Comparison of ENCODE assay signal across 8 cellular contexts in the genomic region with DNA sequence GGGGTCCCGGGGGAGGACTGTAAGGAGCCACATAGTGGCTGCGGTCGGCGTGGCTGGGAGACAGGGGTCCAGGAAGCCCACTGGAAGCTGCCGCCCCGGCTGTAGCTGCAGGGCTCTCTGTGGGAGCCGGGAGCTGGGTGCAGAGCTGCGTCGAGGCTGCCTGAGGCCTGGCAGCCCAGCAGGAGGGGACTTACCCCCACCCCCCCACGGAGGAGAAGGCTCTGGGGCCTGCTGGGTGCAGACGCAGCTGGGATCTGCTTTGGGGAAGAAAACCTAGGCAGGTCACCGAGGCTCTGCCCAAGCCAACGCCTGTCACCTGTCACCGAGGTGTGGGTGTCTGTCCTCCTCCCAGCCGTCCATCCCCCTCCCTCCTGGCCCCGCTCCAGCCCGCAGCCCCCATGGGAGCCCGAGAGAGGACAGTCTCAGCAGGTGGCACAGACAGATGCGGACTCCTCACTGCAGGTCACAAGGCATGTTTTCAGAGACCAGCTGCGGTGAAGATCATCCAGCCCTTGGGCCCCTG. TPM values are rescaled to one million over a fixed set of nuclear protein-coding genes. Genes with fewer than 3 reads are reported as not detected.
DNase-seq lines count a peak whose midpoint lies in the region; ATAC-seq and TF ChIP-seq lines count a peak whose summit lies in the region.

No MANE protein-coding gene starts in this region.

- H4K12ac ChIP-seq in trophoblast cell (ENCODE audit: low read depth, low read length), result no peak overlapping the region

- H3K4ac ChIP-seq in trophoblast cell (ENCODE audit: low read depth, low read length), result peak overlapping the region; percentile 44

- H2AFZ ChIP-seq in SK-N-SH (ENCODE audit: low read depth) (no peak overlapping the region), trophoblast cell (ENCODE audit: insufficient read depth, low read length, poor library complexity) (peak overlapping the region; percentile 13)

- WGBS in SK-N-SH (ENCODE audit: low lambda C conversion rate), result 80% methylated on average over 6 of the region's 20 CpGs
- WGBS in body of pancreas, 2 donors, result 48 to 61% methylated on average over 13 to 19 of the region's 20 CpGs
- WGBS in trophoblast cell (ENCODE audit: extremely low coverage, insufficient coverage, insufficient read length), result no CpG with 5 or more reads among the region's 20 CpGs

- H2AK5ac ChIP-seq in trophoblast cell (ENCODE audit: low read length), result peak overlapping the region; percentile 84

- H3K14ac ChIP-seq in trophoblast cell (ENCODE audit: low read length), result peak overlapping the region; percentile 12

- peak overlapping the region; percentile 44 for H2BK120ac ChIP-seq in trophoblast cell (ENCODE audit: insufficient read depth, low read length, poor library complexity)

- H3K9ac ChIP-seq in SK-N-SH (no peak overlapping the region), trophoblast cell (ENCODE audit: low read length) (no peak overlapping the region)

- H3F3A ChIP-seq in SK-N-SH (replicated peaks; ENCODE audit: insufficient read depth), result no peaks in the 10 kb centered on the region

- H3K4me3 ChIP-seq in SK-N-SH (ENCODE audit: low read depth in 2 of 2, low read length in 1 of 2) (no peak overlapping the region), body of pancreas (no peak overlapping the region), trophoblast cell (ENCODE audit: low read depth, low read length) (no peak overlapping the region)

- intact Hi-C loops in body of pancreas (cut with DNase I), result no loop called here

- H4K8ac ChIP-seq in trophoblast cell (ENCODE audit: low read depth, low read length), result peak overlapping the region; percentile 69

- no peaks in the 10 kb centered on the region for H4K20me1 ChIP-seq in SK-N-SH (ENCODE audit: insufficient read depth)

- H2BK5ac ChIP-seq in trophoblast cell (ENCODE audit: low read depth, low read length, poor library complexity), result peak overlapping the region; percentile 28

- peaks cover 24 to 40% (median 27%) of the 10 kb centered on the region in 3 donors for H3K4me1 Mint-ChIP-seq in IgD-negative memory B cell

- TF ChIP-seq CTCF in SK-N-SH (IDR thresholded peaks at IDR 0.05), result no peak
- TF ChIP-seq CTCF in body of pancreas (IDR thresholded peaks at IDR 0.05), result no peak

- CTCF ChIA-PET in SK-N-SH (lab: Yijun Ruan, JAX), result interaction anchor here (0.6 to 1.2 kb wide), 4 partner anchors 9 to 25 kb away, joined by 3 to 5 read pairs (median 3); no protein-coding TSS in a partner anchor

- H3K79me2 ChIP-seq in SK-N-SH (ENCODE audit: insufficient read depth) (no peaks in the 10 kb centered on the region), trophoblast cell (ENCODE audit: control insufficient read depth, insufficient read depth, low read length, poor library complexity) (peaks cover 8% of the 10 kb centered on the region)

- H3K9me3 ChIP-seq in SK-N-SH, result no peaks in the 10 kb centered on the region
- H3K9me3 ChIP-seq in body of pancreas, result no peaks in the 10 kb centered on the region
- H3K9me3 ChIP-seq in trophoblast cell (ENCODE audit: insufficient read depth, low read depth, low read length), result peaks cover 16% of the 10 kb centered on the region

- no peaks in the 10 kb centered on the region for H3K9me2 ChIP-seq in SK-N-SH

- H3K23ac ChIP-seq in trophoblast cell (ENCODE audit: low read length), result no peak overlapping the region

- H3K9me3 Mint-ChIP-seq in IgD-negative memory B cell, result no peaks in the 10 kb centered on the region

- no peak for ATAC-seq in SK-N-SH treated with all-trans-retinoic acid at 6 μM for 48 hours
- ATAC-seq in body of pancreas, result no peak

- H3K79me1 ChIP-seq in trophoblast cell (ENCODE audit: low read length), result peaks cover 14% of the 10 kb centered on the region

- H4K91ac ChIP-seq in trophoblast cell (ENCODE audit: low read depth, low read length), result peak overlapping the region; percentile 87

- TF ChIP-seq EP300 in SK-N-SH (IDR thresholded peaks at IDR 0.05; ENCODE audit: borderline replicate concordance in 1 of 2, low read depth in 1 of 2, low read length in 1 of 2), result no peak

- H3K36me3 Mint-ChIP-seq in IgD-negative memory B cell, result no peaks in the 10 kb centered on the region

- H3K18ac ChIP-seq in trophoblast cell (ENCODE audit: low read length), result peak overlapping the region; percentile 84

- peak overlapping the region; percentile 64 for H2BK12ac ChIP-seq in trophoblast cell (ENCODE audit: low read length)

- no peaks in the 10 kb centered on the region for H3K27me3 ChIP-seq in SK-N-SH (ENCODE audit: insufficient read depth)
- H3K27me3 ChIP-seq in body of pancreas, result no peaks in the 10 kb centered on the region
- H3K27me3 ChIP-seq in trophoblast cell (ENCODE audit: insufficient read depth, low read length), result no peaks in the 10 kb centered on the region

- DNase-seq in SK-N-SH, result peak; percentile 47
- DNase-seq in body of pancreas, result peak in 1 of 4 donors; percentile 36
- DNase-seq in trophoblast cell, result no peak
- DNase-seq in activated T-cell treated with anti-CD3 and anti-CD28 coated beads for 4 hours, result no peak
- no peak for DNase-seq in NCI-H2196 treated with DMSO at 0.1 percent for 48 hours (lab: John Stamatoyannopoulos, UW; ENCODE audit: unreplicated experiment)
- no peak for DNase-seq in NOMO-1 treated with DMSO at 0.1 percent for 48 hours (lab: John Stamatoyannopoulos, UW; ENCODE audit: unreplicated experiment)

- peak overlapping the region; percentile 68 to 89 (median 79) for H3K4me3 Mint-ChIP-seq in IgD-negative memory B cell

- H3K4me1 ChIP-seq in SK-N-SH (ENCODE audit: control insufficient read depth in 1 of 2, insufficient read depth in 2 of 2, low read depth in 1 of 2, low read length in 1 of 2) (peaks cover 8 to 42% of the 10 kb centered on the region in 2 experiments; a peak in 2 of 4 replicates), body of pancreas (peaks cover 58% of the 10 kb centered on the region), trophoblast cell (ENCODE audit: control insufficient read depth in 1 of 2, insufficient read depth in 2 of 2, low read length in 2 of 2) (peaks cover 37% of the 10 kb centered on the region in 2 experiments)

- no peaks in the 10 kb centered on the region for H3K27me3 Mint-ChIP-seq in IgD-negative memory B cell

- POLR2A ChIA-PET in SK-N-SH (lab: Yijun Ruan, JAX), result no interaction called here

- H3K27ac Mint-ChIP-seq in IgD-negative memory B cell, result peak overlapping the region; percentile 95 to 98 (median 96)

- no peak overlapping the region for H3K27ac ChIP-seq in SK-N-SH (ENCODE audit: low read depth in 2 of 2, low read length in 1 of 2)
- H3K27ac ChIP-seq in body of pancreas, result peak overlapping the region; percentile 94 to 98 (median 96)
- H3K27ac ChIP-seq in trophoblast cell (ENCODE audit: low read depth, low read length), result peak overlapping the region; percentile 59

- H3K4me2 ChIP-seq in SK-N-SH, result no peak overlapping the region
- H3K4me2 ChIP-seq in trophoblast cell (ENCODE audit: low read length), result no peak overlapping the region

- no peaks in the 10 kb centered on the region for H3K36me3 ChIP-seq in SK-N-SH (replicated peaks in 1 of 2; ENCODE audit: control insufficient read depth in 1 of 2, insufficient read depth in 2 of 2, low read length in 1 of 2)
- no peaks in the 10 kb centered on the region for H3K36me3 ChIP-seq in body of pancreas (replicated peaks in 1 of 2; ENCODE audit: insufficient read depth in 1 of 2, low read depth in 2 of 2)
- peaks cover 3 to 11% of the 10 kb centered on the region in 2 experiments for H3K36me3 ChIP-seq in trophoblast cell (ENCODE audit: control insufficient read depth in 1 of 2, insufficient read depth in 2 of 2, low read length in 2 of 2)

- TF ChIP-seq RAD21 in SK-N-SH (IDR thresholded peaks at IDR 0.05; ENCODE audit: low read length), result no peak

- TF ChIP-seq POLR2A in body of pancreas (IDR thresholded peaks at IDR 0.05), result no peak

TF ChIP-seq in SK-N-SH, 30 proteins besides CTCF, POLR2A, EP300 and RAD21 (continues in another document):
- TF ChIP-seq, protein P1, sequence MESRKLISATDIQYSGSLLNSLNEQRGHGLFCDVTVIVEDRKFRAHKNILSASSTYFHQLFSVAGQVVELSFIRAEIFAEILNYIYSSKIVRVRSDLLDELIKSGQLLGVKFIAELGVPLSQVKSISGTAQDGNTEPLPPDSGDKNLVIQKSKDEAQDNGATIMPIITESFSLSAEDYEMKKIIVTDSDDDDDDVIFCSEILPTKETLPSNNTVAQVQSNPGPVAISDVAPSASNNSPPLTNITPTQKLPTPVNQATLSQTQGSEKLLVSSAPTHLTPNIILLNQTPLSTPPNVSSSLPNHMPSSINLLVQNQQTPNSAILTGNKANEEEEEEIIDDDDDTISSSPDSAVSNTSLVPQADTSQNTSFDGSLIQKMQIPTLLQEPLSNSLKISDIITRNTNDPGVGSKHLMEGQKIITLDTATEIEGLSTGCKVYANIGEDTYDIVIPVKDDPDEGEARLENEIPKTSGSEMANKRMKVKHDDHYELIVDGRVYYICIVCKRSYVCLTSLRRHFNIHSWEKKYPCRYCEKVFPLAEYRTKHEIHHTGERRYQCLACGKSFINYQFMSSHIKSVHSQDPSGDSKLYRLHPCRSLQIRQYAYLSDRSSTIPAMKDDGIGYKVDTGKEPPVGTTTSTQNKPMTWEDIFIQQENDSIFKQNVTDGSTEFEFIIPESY (IDR thresholded peaks at IDR 0.05; ENCODE audit: borderline replicate concordance, low read depth), result no peak
- TF ChIP-seq POLR2AphosphoS5 (IDR thresholded peaks at IDR 0.05; ENCODE audit: low read depth, low read length) (no peak), YY1 (IDR thresholded peaks at IDR 0.05; ENCODE audit: low read depth) (no peak)

TF ChIP-seq in SK-N-SH treated with all-trans-retinoic acid at 6 μM for 48 hours, 23 proteins besides CTCF, POLR2A, EP300 and RAD21 (continues in another document):
- no peak for TF ChIP-seq ZFP30 (CRISPR knock-in tag; IDR thresholded peaks at IDR 0.05)
- TF ChIP-seq, protein P2, sequence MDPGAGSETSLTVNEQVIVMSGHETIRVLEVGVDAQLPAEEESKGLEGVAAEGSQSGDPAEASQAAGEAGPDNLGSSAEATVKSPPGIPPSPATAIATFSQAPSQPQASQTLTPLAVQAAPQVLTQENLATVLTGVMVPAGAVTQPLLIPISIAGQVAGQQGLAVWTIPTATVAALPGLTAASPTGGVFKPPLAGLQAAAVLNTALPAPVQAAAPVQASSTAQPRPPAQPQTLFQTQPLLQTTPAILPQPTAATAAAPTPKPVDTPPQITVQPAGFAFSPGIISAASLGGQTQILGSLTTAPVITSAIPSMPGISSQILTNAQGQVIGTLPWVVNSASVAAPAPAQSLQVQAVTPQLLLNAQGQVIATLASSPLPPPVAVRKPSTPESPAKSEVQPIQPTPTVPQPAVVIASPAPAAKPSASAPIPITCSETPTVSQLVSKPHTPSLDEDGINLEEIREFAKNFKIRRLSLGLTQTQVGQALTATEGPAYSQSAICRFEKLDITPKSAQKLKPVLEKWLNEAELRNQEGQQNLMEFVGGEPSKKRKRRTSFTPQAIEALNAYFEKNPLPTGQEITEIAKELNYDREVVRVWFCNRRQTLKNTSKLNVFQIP (CRISPR knock-in tag; IDR thresholded peaks at IDR 0.05; ENCODE audit: borderline replicate concordance, low read depth), result no peak
- no peak for TF ChIP-seq TOX (CRISPR knock-in tag; IDR thresholded peaks at IDR 0.05; ENCODE audit: borderline replicate concordance)

RNA-seq across cellular contexts. Expression of a gene that starts 25.2 kb away (rescaled TPM):
- 2.0 and 2.4 TPM in 2 replicates for polyA plus RNA-seq in SK-N-SH (2012; rRNA removed)
- polyA plus RNA-seq in SK-N-SH (2012; cell fraction: cytosol; rRNA removed), result 0.93 and 1.9 TPM in 2 replicates
- 2.3 and 3.2 TPM in 2 replicates for polyA plus RNA-seq in SK-N-SH (2012; cell fraction: nucleus; rRNA removed)
- 9.0 TPM for polyA plus RNA-seq in IgD-negative memory B cell
- total RNA-seq in body of pancreas, result 10 to 100 TPM; 31.9 to 46.5 TPM
- 57.0 and 60.9 TPM in 2 replicates for polyA plus RNA-seq in trophoblast cell (2013)

Comparison
In these comparisons a context has a peak if more than half of its experiments do, and no peak if none do; other contexts are left out.
1. H3K27ac ChIP-seq: peak in body of pancreas (4 of 4) and trophoblast cell (single experiment); none in SK-N-SH (0 of 2).